16 cellular contexts compared by ENCODE assay signal in the genomic region with DNA sequence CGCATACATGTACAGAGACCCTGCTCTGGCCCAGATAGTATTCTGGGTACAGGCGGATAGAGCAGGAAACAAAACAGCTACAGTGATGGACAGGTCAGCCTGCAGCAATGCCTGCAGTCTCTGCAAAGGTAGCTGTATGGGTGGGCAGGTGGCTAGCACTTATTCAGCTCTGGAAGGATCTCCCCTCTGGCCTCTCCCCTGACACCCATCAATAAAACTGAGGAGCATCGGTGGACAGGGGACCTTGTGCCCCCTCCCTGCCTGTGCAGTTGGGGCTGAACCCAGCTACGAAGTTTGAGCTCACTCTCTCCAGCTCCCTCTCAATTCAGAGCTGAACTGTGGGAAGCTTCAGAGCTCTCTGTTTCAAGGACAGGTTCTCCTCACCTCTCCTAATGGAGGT. TPM values are rescaled to one million over a fixed set of nuclear protein-coding genes. Genes with fewer than 3 reads are reported as not detected.
DNase-seq lines count a peak whose midpoint lies in the region; ATAC-seq, FAIRE-seq and TF ChIP-seq lines count a peak whose summit lies in the region.
"Had no signal": no experiment of that assay in that cellular context is flagged by ENCODE, and none has a peak within 500 bp of the region (broad histone marks: within the 10 kb centered on the region; RNA-seq: fewer than 3 reads in every experiment).

No MANE protein-coding gene starts in this region.

- H3K4me1 ChIP-seq in CD4-positive, CD25-positive, alpha-beta regulatory T cell (ENCODE audit: control insufficient read depth, insufficient read depth, low read length, poor library complexity, severe bottlenecking), result peaks cover 64% of the 10 kb centered on the region
- H3K4me1 ChIP-seq in SK-N-SH (ENCODE audit: control insufficient read depth in 1 of 2, insufficient read depth in 2 of 2, low read depth in 1 of 2, low read length in 1 of 2) (peaks cover 0 to 19% of the 10 kb centered on the region in 2 experiments; a peak in 2 of 4 replicates), HepG2 (ENCODE audit: insufficient read depth, low read length) (peaks cover 27% of the 10 kb centered on the region)
- H3K4me1 ChIP-seq: pancreas had no signal

- peak overlapping the region; percentile 84 for H3K27ac ChIP-seq in CD4-positive, CD25-positive, alpha-beta regulatory T cell (ENCODE audit: insufficient read depth, low read length, poor library complexity, severe bottlenecking)
- H3K27ac ChIP-seq in SK-N-SH (ENCODE audit: low read depth in 2 of 2, low read length in 1 of 2) (no peak overlapping the region), HepG2 (ENCODE audit: extremely low read length, insufficient read depth, low read length) (no peak overlapping the region)

- no peaks in the 10 kb centered on the region for H3K9me2 ChIP-seq in SK-N-SH

- no peaks in the 10 kb centered on the region for H3K79me2 ChIP-seq in SK-N-SH (ENCODE audit: insufficient read depth)
- H3K79me2 ChIP-seq in HepG2 (ENCODE audit: insufficient read depth, low read length), result no peaks in the 10 kb centered on the region

- H3K27me3 ChIP-seq in CD4-positive, CD25-positive, alpha-beta regulatory T cell (ENCODE audit: control insufficient read depth, insufficient read depth, low read length), result no peaks in the 10 kb centered on the region
- H3K27me3 ChIP-seq in SK-N-SH (ENCODE audit: insufficient read depth) (no peaks in the 10 kb centered on the region), HepG2 (ENCODE audit: control insufficient read depth in 1 of 2, insufficient read depth in 2 of 2, low read length in 2 of 2) (peaks cover 2 to 7% of the 10 kb centered on the region in 2 experiments; a peak in 2 of 5 replicates)
- H3K27me3 ChIP-seq: adrenal gland, pancreas had no signal

- H3K4me3 Mint-ChIP-seq in CD4-positive, CD25-positive, alpha-beta regulatory T cell, result peak overlapping the region; percentile 85 to 99 (median 97)
- H3K4me3 Mint-ChIP-seq in IgD-negative memory B cell, result peak overlapping the region; percentile 68 to 96 (median 86)
- peak overlapping the region; percentile 40 for H3K4me3 Mint-ChIP-seq in activated naive CD8-positive, alpha-beta T cell treated with anti-CD3 and anti-CD28 coated beads for 36 hours
- H3K4me3 Mint-ChIP-seq in naive thymus-derived CD8-positive, alpha-beta T cell, result peak overlapping the region; percentile 86 to 98 (median 96)

- H4K20me1 ChIP-seq in SK-N-SH (ENCODE audit: insufficient read depth), result no peaks in the 10 kb centered on the region
- H4K20me1 ChIP-seq in HepG2 (ENCODE audit: insufficient read depth, low read length), result no peaks in the 10 kb centered on the region

- TF ChIP-seq POLR2A in HepG2 (IDR thresholded peaks at IDR 0.05; ENCODE audit: insufficient read depth in 1 of 2, low read depth in 2 of 2, low read length in 2 of 2), result no peak
- no peak for TF ChIP-seq POLR2A in lower leg skin (IDR thresholded peaks at IDR 0.05)

- BruUV-seq in HepG2 (replicated peaks; lab: Mats Ljungman, UMichigan), result no TSS peak

- in situ Hi-C loops in HepG2 (cut with HindIII; ENCODE audit: extremely low pct_ligation_motif_present, low pct_unique_long_range_greater_than_20kb), result no loop called here

- H3K4me1 Mint-ChIP-seq in CD4-positive, CD25-positive, alpha-beta regulatory T cell, result peaks cover 9 to 68% (median 43%) of the 10 kb centered on the region in 4 donors
- H3K4me1 Mint-ChIP-seq in IgD-negative memory B cell, result peaks cover 42 to 57% (median 55%) of the 10 kb centered on the region in 3 donors
- H3K4me1 Mint-ChIP-seq in activated naive CD8-positive, alpha-beta T cell treated with anti-CD3 and anti-CD28 coated beads for 36 hours, result peaks cover 66% of the 10 kb centered on the region
- H3K4me1 Mint-ChIP-seq in naive thymus-derived CD8-positive, alpha-beta T cell, result peaks cover 27 to 83% (median 68%) of the 10 kb centered on the region in 4 donors

- H3K27me3 Mint-ChIP-seq in CD4-positive, CD25-positive, alpha-beta regulatory T cell, result peaks cover 4% of the 10 kb centered on the region
- no peaks in the 10 kb centered on the region for H3K27me3 Mint-ChIP-seq in IgD-negative memory B cell
- H3K27me3 Mint-ChIP-seq in activated naive CD8-positive, alpha-beta T cell treated with anti-CD3 and anti-CD28 coated beads for 36 hours, result peaks cover 3% of the 10 kb centered on the region
- H3K27me3 Mint-ChIP-seq in naive thymus-derived CD8-positive, alpha-beta T cell, result no peaks in the 10 kb centered on the region

- no peak for FAIRE-seq in HepG2 (lab: Jason Lieb, UNC)
- FAIRE-seq: pancreas had no signal

- intact Hi-C loops in HepG2 (cut with micrococcal nuclease; ENCODE audit: unreplicated experiment), result no loop called here
- intact Hi-C loops in lower leg skin (cut with DNase I; ENCODE audit: low total_unique reads), result no loop called here

- peaks cover 6% of the 10 kb centered on the region for H3F3A ChIP-seq in SK-N-SH (replicated peaks; ENCODE audit: insufficient read depth)

- TF ChIP-seq CTCF in SK-N-SH (IDR thresholded peaks at IDR 0.05) (no peak), HepG2 (CRISPR knock-in tag; IDR thresholded peaks at IDR 0.05) (no peak), lower leg skin (IDR thresholded peaks at IDR 0.05) (no peak)

- H3K9ac ChIP-seq in SK-N-SH (no peak overlapping the region), HepG2 (ENCODE audit: insufficient read depth, low read depth, low read length) (no peak overlapping the region)

- H3K4me2 ChIP-seq in SK-N-SH (no peak overlapping the region), HepG2 (ENCODE audit: low read depth, low read length) (no peak overlapping the region)

- H3K9me3 ChIP-seq in CD4-positive, CD25-positive, alpha-beta regulatory T cell (ENCODE audit: control insufficient read depth in 2 of 2, low read length in 2 of 2), result no peaks in the 10 kb centered on the region
- H3K9me3 ChIP-seq in SK-N-SH (0 out of 2 replicates have a peak, but pooled peaks cover 3% of the 10 kb centered on the region), HepG2 (ENCODE audit: low read length) (no peaks in the 10 kb centered on the region)
- H3K9me3 ChIP-seq: adrenal gland, left lung, pancreas had no signal

- POLR2A ChIA-PET in naive thymus-derived CD8-positive, alpha-beta T cell (lab: Charles Lee), result no interaction called here
- POLR2A ChIA-PET in SK-N-SH (lab: Yijun Ruan, JAX) (no interaction called here), HepG2 (lab: Yijun Ruan, JAX) (no interaction called here)

- peak overlapping the region; percentile 93 for H3K4me3 ChIP-seq in CD4-positive, CD25-positive, alpha-beta regulatory T cell (ENCODE audit: low read depth, low read length)
- H3K4me3 ChIP-seq in SK-N-SH (ENCODE audit: low read depth in 2 of 2, low read length in 1 of 2) (no peak overlapping the region), HepG2 (replicated peaks in 1 of 3; ENCODE audit: insufficient read depth in 1 of 3, low read depth in 2 of 3, low read length in 3 of 3) (no peak overlapping the region), lower leg skin (ENCODE audit: low read depth, poor library complexity, severe bottlenecking) (no peak overlapping the region)

- TF ChIP-seq EP300 in SK-N-SH (IDR thresholded peaks at IDR 0.05; ENCODE audit: borderline replicate concordance in 1 of 2, low read depth in 1 of 2, low read length in 1 of 2) (no peak), HepG2 (IDR thresholded peaks at IDR 0.05; ENCODE audit: low read depth in 2 of 2, low read length in 2 of 2) (no peak), HepG2 (CRISPR knock-in tag; IDR thresholded peaks at IDR 0.05; ENCODE audit: borderline replicate concordance) (no peak)

- WGBS in SK-N-SH (ENCODE audit: low lambda C conversion rate), result 93% methylated on average over 4 of the region's 4 CpGs
- WGBS in HepG2 (ENCODE audit: low lambda C conversion rate), result 70% methylated on average over 2 of the region's 4 CpGs
- WGBS in lower leg skin, 2 donors, result 81 to 82% methylated on average over 4 of the region's 4 CpGs

- DNase-seq in CD4-positive, CD25-positive, alpha-beta regulatory T cell, result no peak
- DNase-seq in activated naive CD8-positive, alpha-beta T cell treated with anti-CD3 and anti-CD28 coated beads for 36 hours, result no peak
- no peak for DNase-seq in naive thymus-derived CD8-positive, alpha-beta T cell
- DNase-seq in SK-N-SH (no peak), HepG2 (ENCODE audit: low spot score) (no peak), mesenteric fat pad (ENCODE audit: low spot score) (no peak), lower leg skin (ENCODE audit: low spot score in 2 of 2) (no peak)
- DNase-seq: adrenal gland; glutamatergic neuron; NCI-H146; NCI-H526 treated with DMSO at 0.1 percent for 48 hours; pancreas; SIG-M5; stimulated activated CD4-positive, alpha-beta T cell treated with anti-CD3 and anti-CD28 coated beads, Interleukin-15, amount 100 ng/mL, for 24 hours had no signal

- no peak for TF ChIP-seq RAD21 in SK-N-SH (IDR thresholded peaks at IDR 0.05; ENCODE audit: low read length)
- no peak for TF ChIP-seq RAD21 in HepG2 (CRISPR knock-in tag; IDR thresholded peaks at IDR 0.05)

- H2AFZ ChIP-seq in SK-N-SH (ENCODE audit: low read depth), result no peak overlapping the region
- no peak overlapping the region for H2AFZ ChIP-seq in HepG2 (ENCODE audit: low read length)

- peak overlapping the region; percentile 60 to 99 (median 87) for H3K27ac Mint-ChIP-seq in CD4-positive, CD25-positive, alpha-beta regulatory T cell
- H3K27ac Mint-ChIP-seq in IgD-negative memory B cell, result peak overlapping the region in 2 of 3 donors; percentile 34 to 95
- H3K27ac Mint-ChIP-seq in activated naive CD8-positive, alpha-beta T cell treated with anti-CD3 and anti-CD28 coated beads for 36 hours, result peak overlapping the region; percentile 70
- peak overlapping the region; percentile 29 to 98 (median 92) for H3K27ac Mint-ChIP-seq in naive thymus-derived CD8-positive, alpha-beta T cell

- peaks cover 0 to 1% (median 0%) of the 10 kb centered on the region in 7 donors for H3K9me3 Mint-ChIP-seq in CD4-positive, CD25-positive, alpha-beta regulatory T cell
- no peaks in the 10 kb centered on the region for H3K9me3 Mint-ChIP-seq in IgD-negative memory B cell
- H3K9me3 Mint-ChIP-seq in activated naive CD8-positive, alpha-beta T cell treated with anti-CD3 and anti-CD28 coated beads for 36 hours, result no peaks in the 10 kb centered on the region
- H3K9me3 Mint-ChIP-seq in naive thymus-derived CD8-positive, alpha-beta T cell, result no peaks in the 10 kb centered on the region

- H3K36me3 Mint-ChIP-seq in CD4-positive, CD25-positive, alpha-beta regulatory T cell, result no peaks in the 10 kb centered on the region
- H3K36me3 Mint-ChIP-seq in IgD-negative memory B cell, result no peaks in the 10 kb centered on the region
- H3K36me3 Mint-ChIP-seq in activated naive CD8-positive, alpha-beta T cell treated with anti-CD3 and anti-CD28 coated beads for 36 hours, result peaks cover 7% of the 10 kb centered on the region
- no peaks in the 10 kb centered on the region for H3K36me3 Mint-ChIP-seq in naive thymus-derived CD8-positive, alpha-beta T cell

- no peaks in the 10 kb centered on the region for H3K36me3 ChIP-seq in CD4-positive, CD25-positive, alpha-beta regulatory T cell (ENCODE audit: control insufficient read depth, insufficient read depth, low read length)
- H3K36me3 ChIP-seq in SK-N-SH (replicated peaks in 1 of 2; ENCODE audit: control insufficient read depth in 1 of 2, insufficient read depth in 2 of 2, low read length in 1 of 2) (no peaks in the 10 kb centered on the region), HepG2 (replicated peaks in 1 of 2; ENCODE audit: control insufficient read depth in 1 of 2, insufficient read depth in 2 of 2, low read length in 2 of 2) (no peaks in the 10 kb centered on the region)
- H3K36me3 ChIP-seq: adrenal gland, left lung, pancreas had no signal

- no peak for ATAC-seq in CD4-positive, CD25-positive, alpha-beta regulatory T cell (ENCODE audit: low read depth in 2 of 2)
- no peak for ATAC-seq in naive thymus-derived CD8-positive, alpha-beta T cell
- no peak for ATAC-seq in HepG2
- ATAC-seq: left lung, pancreas had no signal

- CTCF ChIA-PET in SK-N-SH (lab: Yijun Ruan, JAX), result interaction anchor here (1.2 kb wide), 1 partner anchor 16 kb away, joined by 3 read pairs; no protein-coding TSS in a partner anchor
- CTCF ChIA-PET in HepG2 (lab: Yijun Ruan, JAX; ENCODE audit: low intra/inter-chr PET ratio, low total read pairs), result no interaction called here

RNA-seq across cellular contexts. Expression of gene ALOX5AP, which starts 1.6 kb away (rescaled TPM):
- 80.4 TPM for total RNA-seq in CD4-positive, CD25-positive, alpha-beta regulatory T cell
- 100 to 1,000 TPM; 299 to 544 (median 380) TPM for polyA plus RNA-seq in CD4-positive, CD25-positive, alpha-beta regulatory T cell
- polyA plus RNA-seq in IgD-negative memory B cell (208 TPM), SK-N-SH (2012; rRNA removed) (1.2 and 1.3 TPM in 2 replicates), HepG2 (2011; rRNA removed) (0.50 and 1.2 TPM in 2 replicates)
- total RNA-seq in activated naive CD8-positive, alpha-beta T cell treated with anti-CD3 and anti-CD28 coated beads for 36 hours, result 10 to 100 TPM; 16.4 to 17.4 TPM
- total RNA-seq in naive thymus-derived CD8-positive, alpha-beta T cell, result 10 to 100 TPM; 13.6 to 16.3 TPM
- polyA plus RNA-seq in naive thymus-derived CD8-positive, alpha-beta T cell, result 100 to 1,000 TPM; 137 to 235 (median 142) TPM
- 0.90 and 1.6 TPM in 2 replicates for polyA plus RNA-seq in SK-N-SH (2012; cell fraction: cytosol; rRNA removed)
- 0.47 and 0.83 TPM in 2 replicates for polyA plus RNA-seq in SK-N-SH (2012; cell fraction: nucleus; rRNA removed)
- total RNA-seq in HepG2 (2016; rRNA removed; fragmentation: Illumina TruSeq; extraction: Trizol) (0.70 and 0.97 TPM in 2 replicates), mesenteric fat pad (66.9 TPM), lower leg skin (10 to 100 TPM in 1 of 4 donors, 1 to 10 TPM in 3; 4.2 to 10.9 (median 6.2) TPM)
- 1.1 and 2.0 TPM in 2 replicates for total RNA-seq in HepG2 (2016; cell fraction: cytosol; rRNA removed; fragmentation: Illumina TruSeq; extraction: Trizol; ENCODE audit: low read depth)
- total RNA-seq in HepG2 (2016; cell fraction: insoluble cytoplasmic fraction; rRNA removed; fragmentation: Illumina TruSeq; extraction: Trizol), result 0.37 and 1.2 TPM in 2 replicates
- 0.80 and 2.1 TPM in 2 replicates for total RNA-seq in HepG2 (2016; cell fraction: membrane; rRNA removed; fragmentation: Illumina TruSeq; extraction: Trizol)
- total RNA-seq in HepG2 (2016; cell fraction: nucleus; rRNA removed; fragmentation: Illumina TruSeq; extraction: Trizol), result not detected in 2 replicates
- polyA plus RNA-seq in HepG2 (2011; cell fraction: cytosol; rRNA removed), result 0.30 and 0.59 TPM in 2 replicates
- polyA plus RNA-seq in HepG2 (2011; cell fraction: nucleus; rRNA removed), result 0.21 and 0.27 TPM in 2 replicates
- polyA plus RNA-seq in HepG2 (2012), result 2.3 TPM in 1 of 2 replicates, not detected in the other
- polyA plus RNA-seq in HepG2 (2016; cell fraction: cytosol; fragmentation: Illumina TruSeq; extraction: Trizol; ENCODE audit: low read depth), result 1.2 and 1.8 TPM in 2 replicates
- 1.7 and 1.9 TPM in 2 replicates for polyA plus RNA-seq in HepG2 (2016; cell fraction: insoluble cytoplasmic fraction; fragmentation: Illumina TruSeq; extraction: Trizol; ENCODE audit: low read depth)
- 2.2 and 2.3 TPM in 2 replicates for polyA plus RNA-seq in HepG2 (2016; cell fraction: membrane; fragmentation: Illumina TruSeq; extraction: Trizol; ENCODE audit: low read depth)
- polyA plus RNA-seq in HepG2 (2016; cell fraction: nucleus; fragmentation: Illumina TruSeq; extraction: Trizol; ENCODE audit: insufficient read depth, low read depth), result 0.77 TPM in 1 of 2 replicates, not detected in the other
- 0.56 and 0.91 TPM in 2 replicates for polyA minus RNA-seq in HepG2 (2011; rRNA and poly(A)+ RNA removed; ENCODE audit: low replicate concordance)
- not detected in 2 replicates for polyA minus RNA-seq in HepG2 (2011; cell fraction: cytosol; rRNA and poly(A)+ RNA removed)
- polyA minus RNA-seq in HepG2 (2011; cell fraction: nucleus; rRNA and poly(A)+ RNA removed), result not detected in 2 replicates

Comparison
In these comparisons a context has a peak if more than half of its experiments do, and no peak if none do; other contexts are left out.
1. H3K4me3 Mint-ChIP-seq: peak in every context shown above with its lines; median percentile 97 in CD4-positive, CD25-positive, alpha-beta regulatory T cell; 96 in naive thymus-derived CD8-positive, alpha-beta T cell; 86 in IgD-negative memory B cell; 40 in activated naive CD8-positive, alpha-beta T cell treated with anti-CD3 and anti-CD28 coated beads for 36 hours.